In genomic region chr7:69597278-69598076, GRCh38 we compare ENCODE assay signal across 9 cellular contexts. TPM values are rescaled to one million over a fixed set of nuclear protein-coding genes. Genes with fewer than 3 reads are reported as not detected.
DNase-seq lines count a peak whose midpoint lies in the region; ATAC-seq and TF ChIP-seq lines count a peak whose summit lies in the region.
"Had no signal": no experiment of that assay in that cellular context is flagged by ENCODE, and none has a peak within 500 bp of the region (broad histone marks: within the 10 kb centered on the region; RNA-seq: fewer than 3 reads in every experiment).

No MANE protein-coding gene starts in this region.

- H3K36me3 Mint-ChIP-seq in activated CD8-positive, alpha-beta memory T cell treated with anti-CD3 and anti-CD28 coated beads, Interleukin-2, amount 10 ng/mL, durations not matched to agents 7 days and 5 days = peaks cover 1% of the 10 kb centered on the region

- CTCF ChIA-PET in A673 (lab: Charles Lee) = interaction anchor here (0.6 kb wide), 1 partner anchor 946 kb away, joined by 7 read pairs; no protein-coding TSS in a partner anchor
- CTCF ChIA-PET in activated CD8-positive, alpha-beta memory T cell treated with anti-CD3 and anti-CD28 coated beads, Interleukin-2, amount 10 ng/mL, durations not matched to agents 7 days and 5 days (lab: Charles Lee) = no interaction called here

- peak overlapping the region; percentile 36 for H3K4me3 Mint-ChIP-seq in activated CD8-positive, alpha-beta memory T cell treated with anti-CD3 and anti-CD28 coated beads, Interleukin-2, amount 10 ng/mL, durations not matched to agents 7 days and 5 days

- DNase-seq in A673 (ENCODE audit: low spot score) = no peak
- DNase-seq in activated CD8-positive, alpha-beta memory T cell treated with anti-CD3 and anti-CD28 coated beads, Interleukin-2, amount 10 ng/mL, durations not matched to agents 7 days and 5 days = no peak
- DNase-seq in left ventricle myocardium inferior = peak; percentile 52
- peak; percentile 25 for DNase-seq in prostate gland (ENCODE audit: low spot score)
- no peak for DNase-seq in NCI-H1694 treated with DMSO at 0.1 percent for 48 hours (lab: John Stamatoyannopoulos, UW)
- no peak for DNase-seq in stimulated activated CD4-positive, alpha-beta T cell treated with anti-CD3 and anti-CD28 coated beads, Interleukin-4, amount 100 ng/mL, for 24 hours

- POLR2A ChIA-PET in A673 (lab: Charles Lee; ENCODE audit: low non-redundant PET) = interaction anchor here (0.6 kb wide), 1 partner anchor 7 kb away, joined by 13 read pairs; no protein-coding TSS in a partner anchor

- no peak overlapping the region for H3K27ac Mint-ChIP-seq in activated CD8-positive, alpha-beta memory T cell treated with anti-CD3 and anti-CD28 coated beads, Interleukin-2, amount 10 ng/mL, durations not matched to agents 7 days and 5 days

- H3K36me3 ChIP-seq in A673 (ENCODE audit: insufficient read depth, low read length, poor library complexity, severe bottlenecking) = no peaks in the 10 kb centered on the region
- no peaks in the 10 kb centered on the region for H3K36me3 ChIP-seq in left ventricle myocardium inferior
- no peaks in the 10 kb centered on the region for H3K36me3 ChIP-seq in prostate gland

- intact Hi-C loops in A673 (cut with micrococcal nuclease; ENCODE audit: unreplicated experiment) (loop anchor here (5.0 kb wide), 1 partner anchor 240 kb away; no protein-coding TSS in a partner anchor), left ventricle myocardium inferior (cut with micrococcal nuclease) (no loop called here), prostate gland (cut with DNase I) (loop anchor here (10.0 kb wide), 1 partner anchor 187 kb away; no protein-coding TSS in a partner anchor)

- H3K4me1 ChIP-seq in A673 (ENCODE audit: insufficient read depth, low read length, poor library complexity, severe bottlenecking) (peaks cover 8% of the 10 kb centered on the region), left ventricle myocardium inferior (peaks cover 37% of the 10 kb centered on the region), prostate gland (replicated peaks) (no peaks in the 10 kb centered on the region)

- H3K27me3 Mint-ChIP-seq in activated CD8-positive, alpha-beta memory T cell treated with anti-CD3 and anti-CD28 coated beads, Interleukin-2, amount 10 ng/mL, durations not matched to agents 7 days and 5 days = peaks cover 54% of the 10 kb centered on the region

- peaks cover 9% of the 10 kb centered on the region for H3K4me1 Mint-ChIP-seq in activated CD8-positive, alpha-beta memory T cell treated with anti-CD3 and anti-CD28 coated beads, Interleukin-2, amount 10 ng/mL, durations not matched to agents 7 days and 5 days

- peak overlapping the region; percentile 65 for H3K27ac ChIP-seq in A673 (ENCODE audit: low read depth, low read length, poor library complexity, severe bottlenecking)
- peak overlapping the region; percentile 89 for H3K27ac ChIP-seq in left ventricle myocardium inferior (replicated peaks)
- H3K27ac ChIP-seq in prostate gland = peak overlapping the region; percentile 93 to 94

- H3K27me3 ChIP-seq in A673 (replicated peaks; ENCODE audit: insufficient read depth, low read depth, low read length, poor library complexity) (no peaks in the 10 kb centered on the region), left ventricle myocardium inferior (ENCODE audit: low read depth) (no peaks in the 10 kb centered on the region), prostate gland (replicated peaks; ENCODE audit: insufficient read depth) (no peaks in the 10 kb centered on the region)

- no peaks in the 10 kb centered on the region for H3K9me3 ChIP-seq in A673 (ENCODE audit: low read depth, low read length, poor library complexity, severe bottlenecking)
- no peaks in the 10 kb centered on the region for H3K9me3 ChIP-seq in left ventricle myocardium inferior (replicated peaks)
- no peaks in the 10 kb centered on the region for H3K9me3 ChIP-seq in prostate gland

- BruUV-seq in A673 (replicated peaks; lab: Mats Ljungman, UMichigan) = no TSS peak

- WGBS in prostate gland = under 1% methylated on average over 52 of the region's 78 CpGs

- peak; percentile 28 for ATAC-seq in GM18502 (IDR thresholded peaks at IDR 0.05; ENCODE audit: poor library complexity, unreplicated experiment)
- ATAC-seq in HG03103 (IDR thresholded peaks at IDR 0.05; ENCODE audit: low read depth, unreplicated experiment) = peak; percentile 16
- ATAC-seq in activated CD8-positive, alpha-beta memory T cell treated with anti-CD3 and anti-CD28 coated beads, Interleukin-2, amount 10 ng/mL, durations not matched to agents 7 days and 5 days = no peak
- ATAC-seq: HCT116 had no signal

- H3K4me3 ChIP-seq in A673 (ENCODE audit: low read depth, low read length, poor library complexity, severe bottlenecking) (peak overlapping the region; percentile 69), left ventricle myocardium inferior (peak overlapping the region; percentile 95), prostate gland (peak overlapping the region; percentile 75 to 86)

- no peak for TF ChIP-seq POLR2A in prostate gland (IDR thresholded peaks at IDR 0.05)

- no peaks in the 10 kb centered on the region for H3K9me3 Mint-ChIP-seq in activated CD8-positive, alpha-beta memory T cell treated with anti-CD3 and anti-CD28 coated beads, Interleukin-2, amount 10 ng/mL, durations not matched to agents 7 days and 5 days (ENCODE audit: low read depth)

- TF ChIP-seq CTCF in A673 (conservative IDR thresholded peaks at IDR 0.05; ENCODE audit: low read depth, low read length) = no peak
- no peak for TF ChIP-seq CTCF in left ventricle myocardium inferior (IDR thresholded peaks at IDR 0.05; ENCODE audit: borderline replicate concordance)
- no peak for TF ChIP-seq CTCF in prostate gland (IDR thresholded peaks at IDR 0.05)

RNA-seq across cellular contexts. Expression of gene AUTS2, which starts 0.8 kb away (rescaled TPM):
- total RNA-seq in A673 (2021) = 42.1 and 44.3 TPM in 2 replicates
- 10 to 100 TPM in 1 of 2 experiments, 1 to 10 TPM in 1; 9.5 to 24.4 TPM for total RNA-seq in activated CD8-positive, alpha-beta memory T cell treated with anti-CD3 and anti-CD28 coated beads, Interleukin-2, amount 10 ng/mL, durations not matched to agents 7 days and 5 days
- 10.5 TPM for total RNA-seq in left ventricle myocardium inferior
- total RNA-seq in prostate gland = 10 to 100 TPM; 25.0 to 55.2 TPM

Comparison
In these comparisons a context has a peak if more than half of its experiments do, and no peak if none do; other contexts are left out.
1. DNase-seq: peak in left ventricle myocardium inferior (single experiment) and prostate gland (single experiment); none in A673 (single experiment), activated CD8-positive, alpha-beta memory T cell treated with anti-CD3 and anti-CD28 coated beads, Interleukin-2, amount 10 ng/mL, durations not matched to agents 7 days and 5 days (single experiment), NCI-H1694 treated with DMSO at 0.1 percent for 48 hours (single experiment) and stimulated activated CD4-positive, alpha-beta T cell treated with anti-CD3 and anti-CD28 coated beads, Interleukin-4, amount 100 ng/mL, for 24 hours (single experiment).
2. Peak in every context shown above with its lines, with median percentiles within 50 percentile points of each other: H3K27ac ChIP-seq and H3K4me3 ChIP-seq.